ENCODE assay signal across 1 cellular context in the genomic region with DNA sequence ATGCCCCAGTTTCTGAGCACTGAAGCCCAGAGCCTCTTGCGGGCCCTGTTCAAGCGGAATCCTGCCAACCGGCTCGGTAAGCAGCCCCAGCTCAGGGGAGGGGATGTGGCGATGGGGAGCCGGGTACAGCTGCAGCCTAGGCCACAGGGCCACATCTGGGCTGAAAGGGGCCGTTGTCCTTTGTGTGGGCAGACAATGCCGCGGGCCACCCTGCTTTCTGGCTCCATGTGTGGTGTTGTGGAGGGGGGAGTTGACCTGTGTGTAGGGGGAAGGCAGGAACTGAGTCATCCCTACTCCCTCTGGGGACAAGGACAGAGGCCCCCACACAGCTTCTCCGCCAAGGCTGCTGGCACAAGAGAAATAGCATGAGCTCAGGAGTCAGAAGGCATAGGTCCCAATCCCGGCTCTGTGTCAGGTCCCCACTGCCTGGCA.
A peak's percentile ranks its signal among the peaks of the same experiment; 100 is the strongest.
TF ChIP-seq lines count a peak whose summit lies in the region.

No MANE protein-coding gene starts in this region.

TF ChIP-seq in HepG2, 621 proteins besides CTCF, POLR2A, EP300 and RAD21 (continued from another document and continues in another):
- TF ChIP-seq, protein P1, sequence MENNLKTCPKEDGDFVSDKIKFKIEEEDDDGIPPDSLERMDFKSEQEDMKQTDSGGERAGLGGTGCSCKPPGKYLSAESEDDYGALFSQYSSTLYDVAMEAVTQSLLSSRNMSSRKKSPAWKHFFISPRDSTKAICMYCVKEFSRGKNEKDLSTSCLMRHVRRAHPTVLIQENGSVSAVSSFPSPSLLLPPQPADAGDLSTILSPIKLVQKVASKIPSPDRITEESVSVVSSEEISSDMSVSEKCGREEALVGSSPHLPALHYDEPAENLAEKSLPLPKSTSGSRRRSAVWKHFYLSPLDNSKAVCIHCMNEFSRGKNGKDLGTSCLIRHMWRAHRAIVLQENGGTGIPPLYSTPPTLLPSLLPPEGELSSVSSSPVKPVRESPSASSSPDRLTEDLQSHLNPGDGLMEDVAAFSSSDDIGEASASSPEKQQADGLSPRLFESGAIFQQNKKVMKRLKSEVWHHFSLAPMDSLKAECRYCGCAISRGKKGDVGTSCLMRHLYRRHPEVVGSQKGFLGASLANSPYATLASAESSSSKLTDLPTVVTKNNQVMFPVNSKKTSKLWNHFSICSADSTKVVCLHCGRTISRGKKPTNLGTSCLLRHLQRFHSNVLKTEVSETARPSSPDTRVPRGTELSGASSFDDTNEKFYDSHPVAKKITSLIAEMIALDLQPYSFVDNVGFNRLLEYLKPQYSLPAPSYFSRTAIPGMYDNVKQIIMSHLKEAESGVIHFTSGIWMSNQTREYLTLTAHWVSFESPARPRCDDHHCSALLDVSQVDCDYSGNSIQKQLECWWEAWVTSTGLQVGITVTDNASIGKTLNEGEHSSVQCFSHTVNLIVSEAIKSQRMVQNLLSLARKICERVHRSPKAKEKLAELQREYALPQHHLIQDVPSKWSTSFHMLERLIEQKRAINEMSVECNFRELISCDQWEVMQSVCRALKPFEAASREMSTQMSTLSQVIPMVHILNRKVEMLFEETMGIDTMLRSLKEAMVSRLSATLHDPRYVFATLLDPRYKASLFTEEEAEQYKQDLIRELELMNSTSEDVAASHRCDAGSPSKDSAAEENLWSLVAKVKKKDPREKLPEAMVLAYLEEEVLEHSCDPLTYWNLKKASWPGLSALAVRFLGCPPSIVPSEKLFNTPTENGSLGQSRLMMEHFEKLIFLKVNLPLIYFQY (CRISPR knock-in tag; IDR thresholded peaks at IDR 0.05; ENCODE audit: borderline replicate concordance), result no peak
- TF ChIP-seq IKZF1 (IDR thresholded peaks at IDR 0.05) (no peak), ZNF639 (CRISPR knock-in tag; conservative IDR thresholded peaks at IDR 0.05) (no peak), ELF1 (CRISPR knock-in tag; IDR thresholded peaks at IDR 0.05) (no peak), ZNF292 (CRISPR knock-in tag; IDR thresholded peaks at IDR 0.05; ENCODE audit: borderline replicate concordance, low read depth) (no peak), ZNF724P (CRISPR knock-in tag; IDR thresholded peaks at IDR 0.05; ENCODE audit: borderline replicate concordance) (no peak), ZNF589 (CRISPR knock-in tag; conservative IDR thresholded peaks at IDR 0.05) (no peak), ZNF275 (CRISPR knock-in tag; IDR thresholded peaks at IDR 0.05; ENCODE audit: borderline replicate concordance) (no peak), TOPORS (CRISPR knock-in tag; IDR thresholded peaks at IDR 0.05) (no peak), FOXP1 (IDR thresholded peaks at IDR 0.05) (no peak), FOXP1 (CRISPR knock-in tag; IDR thresholded peaks at IDR 0.05) (no peak), ZNF33A (CRISPR knock-in tag; IDR thresholded peaks at IDR 0.05; ENCODE audit: borderline replicate concordance) (no peak), ERF (CRISPR knock-in tag; IDR thresholded peaks at IDR 0.05) (peak; percentile 29; the same call in 1 of the 2 replicates), IRF9 (CRISPR knock-in tag; IDR thresholded peaks at IDR 0.05; ENCODE audit: borderline replicate concordance) (no peak), SIX4 (CRISPR knock-in tag; IDR thresholded peaks at IDR 0.05) (no peak), ZNF441 (CRISPR knock-in tag; IDR thresholded peaks at IDR 0.05; ENCODE audit: borderline replicate concordance) (0 out of 2 replicates have a peak, but pooled peaks have one; percentile 47), HMG20A (CRISPR knock-in tag; IDR thresholded peaks at IDR 0.05; ENCODE audit: borderline replicate concordance) (peak; percentile 24; the same call in 1 of the 2 replicates), THYN1 (CRISPR knock-in tag; IDR thresholded peaks at IDR 0.05; ENCODE audit: borderline replicate concordance, low read depth) (no peak), POLR2AphosphoS2 (IDR thresholded peaks at IDR 0.05; ENCODE audit: low read depth, low read length) (no peak), ZNF644 (CRISPR knock-in tag; IDR thresholded peaks at IDR 0.05; ENCODE audit: low read depth) (no peak), ATF3 (CRISPR knock-in tag; IDR thresholded peaks at IDR 0.05) (peak; percentile 59; the same call in 1 of the 2 replicates), TMF1 (CRISPR knock-in tag; IDR thresholded peaks at IDR 0.05; ENCODE audit: low read depth) (no peak), ZNF142 (CRISPR knock-in tag; IDR thresholded peaks at IDR 0.05) (no peak)
- TF ChIP-seq, protein P2, sequence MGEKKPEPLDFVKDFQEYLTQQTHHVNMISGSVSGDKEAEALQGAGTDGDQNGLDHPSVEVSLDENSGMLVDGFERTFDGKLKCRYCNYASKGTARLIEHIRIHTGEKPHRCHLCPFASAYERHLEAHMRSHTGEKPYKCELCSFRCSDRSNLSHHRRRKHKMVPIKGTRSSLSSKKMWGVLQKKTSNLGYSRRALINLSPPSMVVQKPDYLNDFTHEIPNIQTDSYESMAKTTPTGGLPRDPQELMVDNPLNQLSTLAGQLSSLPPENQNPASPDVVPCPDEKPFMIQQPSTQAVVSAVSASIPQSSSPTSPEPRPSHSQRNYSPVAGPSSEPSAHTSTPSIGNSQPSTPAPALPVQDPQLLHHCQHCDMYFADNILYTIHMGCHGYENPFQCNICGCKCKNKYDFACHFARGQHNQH (CRISPR knock-in tag; IDR thresholded peaks at IDR 0.05), result no peak
- TF ChIP-seq, protein P3, sequence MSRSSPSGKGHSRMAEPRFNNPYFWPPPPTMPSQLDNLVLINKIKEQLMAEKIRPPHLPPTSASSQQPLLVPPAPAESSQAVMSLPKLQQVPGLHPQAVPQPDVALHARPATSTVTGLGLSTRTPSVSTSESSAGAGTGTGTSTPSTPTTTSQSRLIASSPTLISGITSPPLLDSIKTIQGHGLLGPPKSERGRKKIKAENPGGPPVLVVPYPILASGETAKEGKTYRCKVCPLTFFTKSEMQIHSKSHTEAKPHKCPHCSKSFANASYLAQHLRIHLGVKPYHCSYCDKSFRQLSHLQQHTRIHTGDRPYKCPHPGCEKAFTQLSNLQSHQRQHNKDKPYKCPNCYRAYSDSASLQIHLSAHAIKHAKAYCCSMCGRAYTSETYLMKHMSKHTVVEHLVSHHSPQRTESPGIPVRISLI (CRISPR knock-in tag; IDR thresholded peaks at IDR 0.05; ENCODE audit: borderline replicate concordance), result no peak
- TF ChIP-seq, protein P4, sequence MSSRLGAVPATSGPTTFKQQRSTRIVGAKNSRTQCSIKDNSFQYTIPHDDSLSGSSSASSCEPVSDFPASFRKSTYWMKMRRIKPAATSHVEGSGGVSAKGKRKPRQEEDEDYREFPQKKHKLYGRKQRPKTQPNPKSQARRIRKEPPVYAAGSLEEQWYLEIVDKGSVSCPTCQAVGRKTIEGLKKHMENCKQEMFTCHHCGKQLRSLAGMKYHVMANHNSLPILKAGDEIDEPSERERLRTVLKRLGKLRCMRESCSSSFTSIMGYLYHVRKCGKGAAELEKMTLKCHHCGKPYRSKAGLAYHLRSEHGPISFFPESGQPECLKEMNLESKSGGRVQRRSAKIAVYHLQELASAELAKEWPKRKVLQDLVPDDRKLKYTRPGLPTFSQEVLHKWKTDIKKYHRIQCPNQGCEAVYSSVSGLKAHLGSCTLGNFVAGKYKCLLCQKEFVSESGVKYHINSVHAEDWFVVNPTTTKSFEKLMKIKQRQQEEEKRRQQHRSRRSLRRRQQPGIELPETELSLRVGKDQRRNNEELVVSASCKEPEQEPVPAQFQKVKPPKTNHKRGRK (CRISPR knock-in tag; IDR thresholded peaks at IDR 0.05), result no peak
- TF ChIP-seq, protein P5, sequence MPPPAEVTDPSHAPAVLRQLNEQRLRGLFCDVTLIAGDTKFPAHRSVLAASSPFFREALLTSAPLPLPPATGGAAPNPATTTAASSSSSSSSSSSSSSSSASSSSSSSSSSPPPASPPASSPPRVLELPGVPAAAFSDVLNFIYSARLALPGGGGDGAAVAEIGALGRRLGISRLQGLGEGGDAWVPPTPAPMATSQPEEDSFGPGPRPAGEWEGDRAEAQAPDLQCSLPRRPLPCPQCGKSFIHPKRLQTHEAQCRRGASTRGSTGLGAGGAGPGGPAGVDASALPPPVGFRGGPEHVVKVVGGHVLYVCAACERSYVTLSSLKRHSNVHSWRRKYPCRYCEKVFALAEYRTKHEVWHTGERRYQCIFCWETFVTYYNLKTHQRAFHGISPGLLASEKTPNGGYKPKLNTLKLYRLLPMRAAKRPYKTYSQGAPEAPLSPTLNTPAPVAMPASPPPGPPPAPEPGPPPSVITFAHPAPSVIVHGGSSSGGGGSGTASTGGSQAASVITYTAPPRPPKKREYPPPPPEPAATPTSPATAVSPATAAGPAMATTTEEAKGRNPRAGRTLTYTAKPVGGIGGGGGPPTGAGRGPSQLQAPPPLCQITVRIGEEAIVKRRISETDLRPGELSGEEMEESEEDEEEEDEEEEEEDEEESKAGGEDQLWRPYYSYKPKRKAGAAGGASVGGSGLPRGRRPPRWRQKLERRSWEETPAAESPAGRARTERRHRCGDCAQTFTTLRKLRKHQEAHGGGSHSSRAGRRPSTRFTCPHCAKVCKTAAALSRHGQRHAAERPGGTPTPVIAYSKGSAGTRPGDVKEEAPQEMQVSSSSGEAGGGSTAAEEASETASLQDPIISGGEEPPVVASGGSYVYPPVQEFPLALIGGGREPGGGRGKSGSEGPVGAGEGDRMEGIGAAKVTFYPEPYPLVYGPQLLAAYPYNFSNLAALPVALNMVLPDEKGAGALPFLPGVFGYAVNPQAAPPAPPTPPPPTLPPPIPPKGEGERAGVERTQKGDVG (CRISPR knock-in tag; IDR thresholded peaks at IDR 0.05; ENCODE audit: borderline replicate concordance), result peak; percentile 74; the same call in 1 of the 2 replicates
- TF ChIP-seq, protein P6, sequence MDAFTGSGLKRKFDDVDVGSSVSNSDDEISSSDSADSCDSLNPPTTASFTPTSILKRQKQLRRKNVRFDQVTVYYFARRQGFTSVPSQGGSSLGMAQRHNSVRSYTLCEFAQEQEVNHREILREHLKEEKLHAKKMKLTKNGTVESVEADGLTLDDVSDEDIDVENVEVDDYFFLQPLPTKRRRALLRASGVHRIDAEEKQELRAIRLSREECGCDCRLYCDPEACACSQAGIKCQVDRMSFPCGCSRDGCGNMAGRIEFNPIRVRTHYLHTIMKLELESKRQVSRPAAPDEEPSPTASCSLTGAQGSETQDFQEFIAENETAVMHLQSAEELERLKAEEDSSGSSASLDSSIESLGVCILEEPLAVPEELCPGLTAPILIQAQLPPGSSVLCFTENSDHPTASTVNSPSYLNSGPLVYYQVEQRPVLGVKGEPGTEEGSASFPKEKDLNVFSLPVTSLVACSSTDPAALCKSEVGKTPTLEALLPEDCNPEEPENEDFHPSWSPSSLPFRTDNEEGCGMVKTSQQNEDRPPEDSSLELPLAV (CRISPR knock-in tag; conservative IDR thresholded peaks at IDR 0.05; ENCODE audit: low read depth), result no peak
